21 cellular contexts compared by ENCODE assay signal in the genomic region with DNA sequence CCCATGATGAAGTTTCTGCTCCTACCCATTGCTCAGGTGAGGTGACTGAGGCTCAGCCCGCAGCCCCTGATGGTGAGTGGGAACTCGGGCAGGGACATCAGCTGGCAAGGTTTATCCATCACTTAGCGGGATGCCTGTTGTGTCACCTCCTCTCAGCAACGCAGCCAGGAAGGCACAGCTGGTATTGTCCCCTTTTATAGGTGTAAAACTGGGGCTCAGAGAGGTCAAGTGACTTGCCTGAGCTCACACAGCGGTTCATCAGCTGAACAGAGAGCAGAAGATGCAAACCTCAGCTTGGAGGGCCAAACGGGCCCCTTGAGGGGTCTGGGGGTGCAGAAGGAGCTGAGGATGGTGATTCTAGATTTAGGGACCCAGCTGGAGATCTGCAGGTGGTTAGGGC.
DNase-seq lines count a peak whose midpoint lies in the region; ATAC-seq, FAIRE-seq and TF ChIP-seq lines count a peak whose summit lies in the region.
"Had no signal": no experiment of that assay in that cellular context is flagged by ENCODE, and none has a peak within 500 bp of the region (broad histone marks: within the 10 kb centered on the region; RNA-seq: fewer than 3 reads in every experiment).

No MANE protein-coding gene starts in this region.

- no peaks in the 10 kb centered on the region for H3K9me1 ChIP-seq in K562 (ENCODE audit: control insufficient read depth, insufficient read depth, low read length)

- H3K27me3 ChIP-seq in K562 (ENCODE audit: control insufficient read depth in 2 of 2, insufficient read depth in 2 of 2, low read length in 2 of 2) = peaks cover 11 to 55% of the 10 kb centered on the region in 2 experiments
- H3K27me3 ChIP-seq in ascending aorta = no peaks in the 10 kb centered on the region
- H3K27me3 ChIP-seq: BLaER1 treated with 17β-estradiol and CSF1 and Interleukin-3, amounts not matched to agents 10 nM and 100 nM had no signal

- intact Hi-C loops in K562 (cut with micrococcal nuclease) (no loop called here), ascending aorta (cut with DNase I) (no loop called here)

- TF ChIP-seq POLR2A in A549 (IDR thresholded peaks at IDR 0.05; ENCODE audit: low read length) (no peak), K562 (conservative IDR thresholded peaks at IDR 0.05) (no peak)

- no TSS peak for BruUV-seq in K562 (replicated peaks; lab: Mats Ljungman, UMichigan)

- H3K36me3 ChIP-seq in HEK293 (ENCODE audit: control insufficient read depth in 2 of 2, insufficient read depth in 1 of 2, low read length in 2 of 2) (no peaks in the 10 kb centered on the region), K562 (ENCODE audit: control insufficient read depth, insufficient read depth, low read length) (no peaks in the 10 kb centered on the region), ascending aorta (no peaks in the 10 kb centered on the region)
- H3K36me3 ChIP-seq: BLaER1 treated with 17β-estradiol and CSF1 and Interleukin-3, amounts not matched to agents 10 nM and 100 nM had no signal

- TF ChIP-seq EP300 in A549 (IDR thresholded peaks at IDR 0.05) = no peak
- TF ChIP-seq EP300 in K562 (IDR thresholded peaks at IDR 0.05; ENCODE audit: low read length) = no peak

- no peak for TF ChIP-seq RAD21 in A549 (conservative IDR thresholded peaks at IDR 0.05 in 1 of 2, IDR thresholded peaks at IDR 0.05 in 1 of 2)
- no peak for TF ChIP-seq RAD21 in K562 (CRISPR knock-in tag; conservative IDR thresholded peaks at IDR 0.05 in 1 of 2, IDR thresholded peaks at IDR 0.05 in 1 of 2)

- H3K4me3 ChIP-seq in A549 (no peak overlapping the region), HEK293 (ENCODE audit: low read depth, low read length) (no peak overlapping the region), K562 (no peak overlapping the region), ascending aorta (no peak overlapping the region)
- H3K4me3 ChIP-seq: BLaER1 treated with 17β-estradiol and CSF1 and Interleukin-3, amounts not matched to agents 10 nM and 100 nM had no signal

- H3K27ac ChIP-seq in A549 (no peak overlapping the region), HEK293 (ENCODE audit: extremely low read depth, low read depth, low read length) (no peak overlapping the region), K562 (ENCODE audit: extremely low read depth, low read depth, low read length) (no peak overlapping the region), ascending aorta (no peak overlapping the region)
- H3K27ac ChIP-seq: C4-2B had no signal

- H3K9me3 ChIP-seq in A549 (no peaks in the 10 kb centered on the region), HEK293 (ENCODE audit: control insufficient read depth, insufficient read depth, low read depth, low read length) (no peaks in the 10 kb centered on the region), K562 (replicated peaks; ENCODE audit: control insufficient read depth, insufficient read depth, low read depth, low read length) (no peaks in the 10 kb centered on the region), ascending aorta (no peaks in the 10 kb centered on the region)
- H3K9me3 ChIP-seq: BLaER1 treated with 17β-estradiol and CSF1 and Interleukin-3, amounts not matched to agents 10 nM and 100 nM; Caco-2 had no signal

- peaks cover 17% of the 10 kb centered on the region for H4K20me1 ChIP-seq in K562 (replicated peaks; ENCODE audit: control insufficient read depth, insufficient read depth, low read length)
- H4K20me1 ChIP-seq: BLaER1 treated with 17β-estradiol and CSF1 and Interleukin-3, amounts not matched to agents 10 nM and 100 nM had no signal

- TF ChIP-seq CTCF in A549 (IDR thresholded peaks at IDR 0.05) (no peak), HEK293 (tag by site-specific recombination; IDR thresholded peaks at IDR 0.05) (no peak), K562 (IDR thresholded peaks at IDR 0.05 in 2 of 3, conservative IDR thresholded peaks at IDR 0.05 in 1 of 3; ENCODE audit: insufficient read depth in 2 of 3, low read depth in 1 of 3, low read length in 3 of 3) (no peak), ascending aorta (IDR thresholded peaks at IDR 0.05) (no peak)

- WGBS in A549 (ENCODE audit: missing lambda C conversion rate) = 26% methylated on average over 6 of the region's 6 CpGs
- WGBS in K562 (ENCODE audit: insufficient coverage, low coverage, missing lambda C conversion rate) = 1% methylated on average over 6 of the region's 6 CpGs

- no peak overlapping the region for H2AFZ ChIP-seq in K562 (ENCODE audit: low read depth, low read length)

- H3K4me1 ChIP-seq in A549 (no peaks in the 10 kb centered on the region), HEK293 (ENCODE audit: control insufficient read depth, insufficient read depth, low read length) (no peaks in the 10 kb centered on the region), K562 (replicated peaks in 1 of 2; ENCODE audit: control insufficient read depth in 2 of 2, insufficient read depth in 2 of 2, low read length in 2 of 2) (no peaks in the 10 kb centered on the region; a peak in 1 of 5 replicates), ascending aorta (no peaks in the 10 kb centered on the region)
- H3K4me1 ChIP-seq: Caco-2 had no signal

- FAIRE-seq in A549 (lab: Jason Lieb, UNC) (no peak), K562 (lab: Jason Lieb, UNC) (no peak)
- FAIRE-seq: A204.1, D721Med, G401.6, GM12891, GM19239 had no signal

- in situ Hi-C loops in K562 (cut with MboI) = no loop called here

- no peak overlapping the region for H3K4me2 ChIP-seq in A549
- no peak overlapping the region for H3K4me2 ChIP-seq in K562 (ENCODE audit: insufficient read depth, low read length)

- DNase-seq in A549 (ENCODE audit: low read depth in 1 of 2, low spot score in 1 of 2) (no peak), K562 (ENCODE audit: extremely low read depth in 1 of 4, low spot score in 3 of 4) (no peak), ascending aorta (ENCODE audit: low spot score in 2 of 2) (no peak), NCI-H2227 (lab: John Stamatoyannopoulos, UW; ENCODE audit: unreplicated experiment) (no peak)
- DNase-seq in activated CD4-positive, alpha-beta T cell treated with anti-CD3 and anti-CD28 coated beads, Interleukin-2, amount 50 U/mL, for 4 hours = no peak
- DNase-seq: 8988T; AML-193; Caco-2; Calu3; CD4-positive, alpha-beta T cell; CD8-positive, alpha-beta T cell; DMS79 treated with DMSO at 0.1 percent for 48 hours; GF-D8 had no signal

- ATAC-seq in A549 (no peak), K562 (no peak)
- ATAC-seq: CD8-positive, alpha-beta T cell had no signal

- H3K79me2 ChIP-seq in K562 (ENCODE audit: control insufficient read depth, insufficient read depth, low read length) = no peaks in the 10 kb centered on the region

- CTCF ChIA-PET in A549 (lab: Yijun Ruan, JAX) (interaction anchor here (0.9 to 1.2 kb wide), 4 partner anchors 11 to 227 kb away, joined by 3 to 4 read pairs (median 3); no protein-coding TSS in a partner anchor), HEK293 (lab: Yijun Ruan, JAX) (no interaction called here), K562 (lab: Yijun Ruan, JAX; ENCODE audit: low intra/inter-chr PET ratio) (no interaction called here)

- no peak overlapping the region for H3K9ac ChIP-seq in K562 (ENCODE audit: insufficient read depth in 1 of 2, low read depth in 2 of 2, low read length in 2 of 2)
- H3K9ac ChIP-seq: BLaER1 treated with 17β-estradiol and CSF1 and Interleukin-3, amounts not matched to agents 10 nM and 100 nM had no signal

- POLR2A ChIA-PET in A549 (lab: Yijun Ruan, JAX) (no interaction called here), HEK293 (lab: Yijun Ruan, JAX) (no interaction called here), K562 (lab: Yijun Ruan, JAX) (no interaction called here)

TF ChIP-seq in A549, 52 proteins besides CTCF, POLR2A, EP300 and RAD21:
- TF ChIP-seq, protein P1, sequence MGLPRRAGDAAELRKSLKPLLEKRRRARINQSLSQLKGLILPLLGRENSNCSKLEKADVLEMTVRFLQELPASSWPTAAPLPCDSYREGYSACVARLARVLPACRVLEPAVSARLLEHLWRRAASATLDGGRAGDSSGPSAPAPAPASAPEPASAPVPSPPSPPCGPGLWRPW (IDR thresholded peaks at IDR 0.05) = no peak
- TF ChIP-seq HOXB5 (CRISPR knock-in tag; IDR thresholded peaks at IDR 0.05) = no peak
- peak; percentile 54 for TF ChIP-seq ZFP36 (IDR thresholded peaks at IDR 0.05; ENCODE audit: borderline replicate concordance, partially characterized antibody)

TF ChIP-seq in HEK293, 187 proteins besides CTCF, POLR2A, EP300 and RAD21:
- TF ChIP-seq ZNF768 (tag by site-specific recombination; IDR thresholded peaks at IDR 0.05) (peak; percentile 68; the same call in 1 of the 2 replicates), ZNF169 (tag by site-specific recombination; IDR thresholded peaks at IDR 0.05) (no peak), ZNF37A (tag by site-specific recombination; IDR thresholded peaks at IDR 0.05) (no peak), ZNF350 (tag by site-specific recombination; IDR thresholded peaks at IDR 0.05) (no peak)
- TF ChIP-seq, protein P2, sequence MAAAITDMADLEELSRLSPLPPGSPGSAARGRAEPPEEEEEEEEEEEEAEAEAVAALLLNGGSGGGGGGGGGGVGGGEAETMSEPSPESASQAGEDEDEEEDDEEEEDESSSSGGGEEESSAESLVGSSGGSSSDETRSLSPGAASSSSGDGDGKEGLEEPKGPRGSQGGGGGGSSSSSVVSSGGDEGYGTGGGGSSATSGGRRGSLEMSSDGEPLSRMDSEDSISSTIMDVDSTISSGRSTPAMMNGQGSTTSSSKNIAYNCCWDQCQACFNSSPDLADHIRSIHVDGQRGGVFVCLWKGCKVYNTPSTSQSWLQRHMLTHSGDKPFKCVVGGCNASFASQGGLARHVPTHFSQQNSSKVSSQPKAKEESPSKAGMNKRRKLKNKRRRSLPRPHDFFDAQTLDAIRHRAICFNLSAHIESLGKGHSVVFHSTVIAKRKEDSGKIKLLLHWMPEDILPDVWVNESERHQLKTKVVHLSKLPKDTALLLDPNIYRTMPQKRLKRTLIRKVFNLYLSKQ (tag by site-specific recombination; IDR thresholded peaks at IDR 0.05; ENCODE audit: borderline replicate concordance) = no peak

TF ChIP-seq in K562, 482 proteins besides CTCF, POLR2A, EP300 and RAD21 (continues in another document):
- TF ChIP-seq JUND (IDR thresholded peaks at IDR 0.05; ENCODE audit: borderline replicate concordance, low read depth, low read length) = no peak
- TF ChIP-seq JUND (tag; IDR thresholded peaks at IDR 0.05; ENCODE audit: borderline replicate concordance, low read depth, low read length) = no peak
- no peak for TF ChIP-seq NCOR1 (IDR thresholded peaks at IDR 0.05)
- no peak for TF ChIP-seq DMBX1 (CRISPR knock-in tag; IDR thresholded peaks at IDR 0.05; ENCODE audit: borderline replicate concordance)
- TF ChIP-seq, protein P3, sequence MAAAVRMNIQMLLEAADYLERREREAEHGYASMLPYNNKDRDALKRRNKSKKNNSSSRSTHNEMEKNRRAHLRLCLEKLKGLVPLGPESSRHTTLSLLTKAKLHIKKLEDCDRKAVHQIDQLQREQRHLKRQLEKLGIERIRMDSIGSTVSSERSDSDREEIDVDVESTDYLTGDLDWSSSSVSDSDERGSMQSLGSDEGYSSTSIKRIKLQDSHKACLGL (CRISPR knock-in tag; IDR thresholded peaks at IDR 0.05; ENCODE audit: borderline replicate concordance, poor library complexity, severe bottlenecking) = no peak
- no peak for TF ChIP-seq ZNF780A (CRISPR knock-in tag; IDR thresholded peaks at IDR 0.05)
- TF ChIP-seq PHTF2 (CRISPR knock-in tag; IDR thresholded peaks at IDR 0.05) = no peak
- no peak for TF ChIP-seq RFX7 (CRISPR knock-in tag; IDR thresholded peaks at IDR 0.05)
- no peak for TF ChIP-seq TRIM28 (IDR thresholded peaks at IDR 0.05)
- peak; percentile 45; the same call in 1 of the 2 replicates for TF ChIP-seq SMARCA5 (IDR thresholded peaks at IDR 0.05)
